ENCODE assay signal across 1 cellular context in genomic region chr11:125348141-125348651, GRCh38.
TF ChIP-seq lines count a peak whose summit lies in the region.

No MANE protein-coding gene starts in this region.

TF ChIP-seq in H1, 55 proteins besides CTCF, POLR2A, EP300 and RAD21:
- TF ChIP-seq MAX (IDR thresholded peaks at IDR 0.05) (peak; percentile 94), SP2 (IDR thresholded peaks at IDR 0.05; ENCODE audit: low read length) (no peak), SIN3A (conservative IDR thresholded peaks at IDR 0.05 in 1 of 2, IDR thresholded peaks at IDR 0.05 in 1 of 2; ENCODE audit: low read depth in 1 of 2, low read length in 2 of 2) (no peak), E2F6 (IDR thresholded peaks at IDR 0.05) (peak; percentile 95), TCF12 (IDR thresholded peaks at IDR 0.05; ENCODE audit: low read depth, low read length) (no peak), CBX8 (IDR thresholded peaks at IDR 0.05; ENCODE audit: borderline replicate concordance, low read depth, low read length) (no peak), HDAC2 (IDR thresholded peaks at IDR 0.05; ENCODE audit: borderline replicate concordance in 1 of 2, low read depth in 2 of 2, low read length in 2 of 2) (no peak), HDAC6 (IDR thresholded peaks at IDR 0.05; ENCODE audit: low read depth, low read length) (no peak), USF2 (IDR thresholded peaks at IDR 0.05; ENCODE audit: low read length) (no peak), YY1 (IDR thresholded peaks at IDR 0.05; ENCODE audit: low read depth, low read length) (no peak), SIX5 (IDR thresholded peaks at IDR 0.05; ENCODE audit: low read depth, low read length) (no peak), JUND (IDR thresholded peaks at IDR 0.05; ENCODE audit: low read length) (no peak)
